1 cellular context compared by ENCODE assay signal in genomic region chr6:135181333-135182119, GRCh38.
TF ChIP-seq lines count a peak whose summit lies in the region.

No MANE protein-coding gene starts in this region.

TF ChIP-seq in HEK293, 187 proteins besides CTCF, POLR2A, EP300 and RAD21 (continued from another document):
- TF ChIP-seq EGR2 (tag by site-specific recombination; IDR thresholded peaks at IDR 0.05; ENCODE audit: low read depth) (no peak; the same call in 1 of the 2 replicates), PRDM4 (tag by site-specific recombination; IDR thresholded peaks at IDR 0.05) (no peak), ZNF214 (tag by site-specific recombination; IDR thresholded peaks at IDR 0.05; ENCODE audit: borderline replicate concordance) (no peak), ZIC2 (tag by site-specific recombination; IDR thresholded peaks at IDR 0.05) (peak; percentile 10), ZNF664 (tag by site-specific recombination; IDR thresholded peaks at IDR 0.05) (peak; percentile 93), ZBTB48 (tag by site-specific recombination; IDR thresholded peaks at IDR 0.05) (no peak)
- TF ChIP-seq, protein P1, sequence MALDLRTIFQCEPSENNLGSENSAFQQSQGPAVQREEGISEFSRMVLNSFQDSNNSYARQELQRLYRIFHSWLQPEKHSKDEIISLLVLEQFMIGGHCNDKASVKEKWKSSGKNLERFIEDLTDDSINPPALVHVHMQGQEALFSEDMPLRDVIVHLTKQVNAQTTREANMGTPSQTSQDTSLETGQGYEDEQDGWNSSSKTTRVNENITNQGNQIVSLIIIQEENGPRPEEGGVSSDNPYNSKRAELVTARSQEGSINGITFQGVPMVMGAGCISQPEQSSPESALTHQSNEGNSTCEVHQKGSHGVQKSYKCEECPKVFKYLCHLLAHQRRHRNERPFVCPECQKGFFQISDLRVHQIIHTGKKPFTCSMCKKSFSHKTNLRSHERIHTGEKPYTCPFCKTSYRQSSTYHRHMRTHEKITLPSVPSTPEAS (tag by site-specific recombination; IDR thresholded peaks at IDR 0.05) = no peak
